19 cellular contexts compared by ENCODE assay signal in the genomic region with DNA sequence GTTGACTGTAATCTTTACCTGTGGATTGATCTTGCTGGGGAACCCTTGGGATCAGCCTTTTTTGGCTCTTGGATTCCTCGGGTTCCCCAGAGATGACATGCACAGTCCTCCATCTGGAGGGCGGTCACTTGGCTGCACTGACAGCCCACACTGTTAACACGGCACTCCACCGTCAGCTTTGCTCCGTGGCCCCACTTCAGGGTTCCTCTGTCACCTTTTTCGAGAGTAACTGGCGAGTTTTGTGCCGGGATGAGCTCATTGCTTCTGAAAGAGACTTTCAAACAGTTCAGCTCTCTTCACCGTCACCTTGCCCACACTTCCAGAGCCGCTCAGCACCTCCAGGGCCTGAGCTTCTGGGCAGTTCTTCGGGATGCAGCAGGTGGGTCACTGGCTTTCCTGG. TPM values are rescaled to one million over a fixed set of nuclear protein-coding genes. Genes with fewer than 3 reads are reported as not detected.
A peak's percentile ranks its signal among the peaks of the same experiment; 100 is the strongest.
DNase-seq lines count a peak whose midpoint lies in the region; ATAC-seq and TF ChIP-seq lines count a peak whose summit lies in the region.
"Had no signal": no experiment of that assay in that cellular context is flagged by ENCODE, and none has a peak within 500 bp of the region (broad histone marks: within the 10 kb centered on the region; RNA-seq: fewer than 3 reads in every experiment).

No MANE protein-coding gene starts in this region.

- no peak overlapping the region for H3K4ac ChIP-seq in neuronal stem cell (ENCODE audit: low read length)

- no peak overlapping the region for H3K4me2 ChIP-seq in neuronal stem cell (ENCODE audit: insufficient read depth, low read length, poor library complexity, severe bottlenecking)
- H3K4me2 ChIP-seq: PC-9 had no signal

- no peaks in the 10 kb centered on the region for H3K9me3 Mint-ChIP-seq in WTC11

- H2AFZ ChIP-seq in neuronal stem cell (ENCODE audit: low read length), result peak overlapping the region; percentile 23
- H2AFZ ChIP-seq: PC-9 had no signal

- peak overlapping the region; percentile 70 for H3K27ac Mint-ChIP-seq in WTC11

- H4K91ac ChIP-seq in neuronal stem cell (ENCODE audit: low read depth, low read length, poor library complexity), result no peak overlapping the region

- no peak overlapping the region for H3K23ac ChIP-seq in neuronal stem cell (ENCODE audit: low read depth, low read length, poor library complexity)

- no peak overlapping the region for H3K18ac ChIP-seq in neuronal stem cell (ENCODE audit: low read length)

- no peak for TF ChIP-seq CTCF in WTC11 (IDR thresholded peaks at IDR 0.05)
- TF ChIP-seq CTCF in upper lobe of right lung (IDR thresholded peaks at IDR 0.05), result no peak

- CTCF ChIA-PET in WTC11 (lab: Charles Lee), result interaction anchor here (0.6 to 1.0 kb wide), 3 partner anchors 12 to 121 kb away, joined by 3 to 4 read pairs (median 3); no protein-coding TSS in a partner anchor

- H3K27me3 ChIP-seq in right cardiac atrium (ENCODE audit: control insufficient read depth, insufficient read depth) (no peaks in the 10 kb centered on the region), neuronal stem cell (ENCODE audit: control insufficient read depth in 3 of 3, insufficient read depth in 3 of 3, low read depth in 1 of 3, low read length in 3 of 3) (peaks cover 0 to 2% (median 0%) of the 10 kb centered on the region in 3 experiments), upper lobe of right lung (no peaks in the 10 kb centered on the region)

- H3K4me1 Mint-ChIP-seq in WTC11, result peaks cover 19% of the 10 kb centered on the region

- no peak overlapping the region for H2BK120ac ChIP-seq in neuronal stem cell (ENCODE audit: low read depth, low read length)

- no peak overlapping the region for H3K14ac ChIP-seq in neuronal stem cell (ENCODE audit: low read length)

- intact Hi-C loops in left cardiac atrium (cut with DNase I), result no loop called here
- intact Hi-C loops in right cardiac atrium (cut with DNase I), result no loop called here
- intact Hi-C loops in upper lobe of right lung (cut with DNase I), result no loop called here

- DNase-seq in left cardiac atrium (no peak), right cardiac atrium (no peak), WTC11 (ENCODE audit: low spot score) (no peak), neuronal stem cell (ENCODE audit: low spot score) (no peak), upper lobe of right lung (peak; percentile 42), midbrain (lab: John Stamatoyannopoulos, UW) (no peak), Kasumi-1 (lab: John Stamatoyannopoulos, UW) (no peak)
- DNase-seq: DMS153, DND-41, H7, MV-4-11, NCI-H1105 treated with DMSO at 0.1 percent for 48 hours, NCI-H2029, NCI-H446 treated with DMSO at 0.1 percent for 48 hours, NCI-H526 treated with DMSO at 0.1 percent for 48 hours, PC-9, SHP77 treated with DMSO at 0.1 percent for 48 hours had no signal

- no peak overlapping the region for H4K8ac ChIP-seq in neuronal stem cell (ENCODE audit: low read depth, low read length)

- ATAC-seq in left cardiac atrium (peak; percentile 21 to 39), right cardiac atrium (no peak), WTC11 (no peak), upper lobe of right lung (no peak), esophagus mucosa (no peak)
- ATAC-seq: K562 had no signal

- H3K9me3 ChIP-seq in right cardiac atrium (ENCODE audit: control insufficient read depth, low read length), result no peaks in the 10 kb centered on the region
- H3K9me3 ChIP-seq in neuronal stem cell (replicated peaks in 1 of 2; ENCODE audit: control insufficient read depth in 2 of 2, insufficient read depth in 1 of 2, low read depth in 1 of 2, low read length in 2 of 2), result no peaks in the 10 kb centered on the region
- H3K9me3 ChIP-seq in upper lobe of right lung, result no peaks in the 10 kb centered on the region

- no peak overlapping the region for H2BK15ac ChIP-seq in neuronal stem cell (ENCODE audit: low read length)

- H2BK12ac ChIP-seq in neuronal stem cell (ENCODE audit: low read length), result no peak overlapping the region

- H3K27ac ChIP-seq in right cardiac atrium (ENCODE audit: low read length) (no peak overlapping the region), neuronal stem cell (replicated peaks; ENCODE audit: low read length) (no peak overlapping the region), upper lobe of right lung (no peak overlapping the region)
- H3K27ac ChIP-seq: PC-9 had no signal

- no peak overlapping the region for H3K4me3 ChIP-seq in right cardiac atrium (ENCODE audit: low read length)
- peak overlapping the region in 1 of 2 donors; percentile 11 for H3K4me3 ChIP-seq in neuronal stem cell (ENCODE audit: low read length in 2 of 2)
- H3K4me3 ChIP-seq in upper lobe of right lung, result no peak overlapping the region
- H3K4me3 ChIP-seq: K562, PC-9 had no signal

- POLR2A ChIA-PET in WTC11 (lab: Charles Lee), result no interaction called here

- no peak overlapping the region for H2BK5ac ChIP-seq in neuronal stem cell (ENCODE audit: low read length)

- 60% methylated on average over 11 of the region's 11 CpGs for WGBS in right cardiac atrium
- WGBS in neuronal stem cell (ENCODE audit: extremely low coverage in 2 of 2, insufficient read length in 2 of 2, insufficient replicate concordance in 1 of 2), 2 donors, result no CpG with 5 or more reads among the region's 11 CpGs

- no peaks in the 10 kb centered on the region for H3K4me1 ChIP-seq in right cardiac atrium (ENCODE audit: control insufficient read depth, insufficient read depth, low read length)
- H3K4me1 ChIP-seq in neuronal stem cell (ENCODE audit: control insufficient read depth in 2 of 2, insufficient read depth in 1 of 2, low read depth in 1 of 2, low read length in 2 of 2), result peaks cover 0 to 3% of the 10 kb centered on the region in 2 donors
- H3K4me1 ChIP-seq in upper lobe of right lung, result no peaks in the 10 kb centered on the region

- no peaks in the 10 kb centered on the region for H3K27me3 Mint-ChIP-seq in WTC11 (ENCODE audit: low read depth)

- no peak overlapping the region for H3K9ac ChIP-seq in neuronal stem cell (ENCODE audit: low read depth, low read length, poor library complexity)

- no peak overlapping the region for H3K4me3 Mint-ChIP-seq in WTC11

- peak overlapping the region; percentile 33 for H2AK5ac ChIP-seq in neuronal stem cell (ENCODE audit: low read depth, low read length)

- H3K36me3 ChIP-seq in neuronal stem cell (replicated peaks in 1 of 2; ENCODE audit: control insufficient read depth in 2 of 2, insufficient read depth in 2 of 2, low read length in 2 of 2) (no peaks in the 10 kb centered on the region), upper lobe of right lung (peaks cover 13% of the 10 kb centered on the region)

- H3K79me1 ChIP-seq in neuronal stem cell (ENCODE audit: low read depth, low read length), result no peaks in the 10 kb centered on the region

- H3K36me3 Mint-ChIP-seq in WTC11, result no peaks in the 10 kb centered on the region

TF ChIP-seq in WTC11, 78 proteins besides CTCF, POLR2A, EP300 and RAD21 (continues in another document):
- TF ChIP-seq, protein P1, sequence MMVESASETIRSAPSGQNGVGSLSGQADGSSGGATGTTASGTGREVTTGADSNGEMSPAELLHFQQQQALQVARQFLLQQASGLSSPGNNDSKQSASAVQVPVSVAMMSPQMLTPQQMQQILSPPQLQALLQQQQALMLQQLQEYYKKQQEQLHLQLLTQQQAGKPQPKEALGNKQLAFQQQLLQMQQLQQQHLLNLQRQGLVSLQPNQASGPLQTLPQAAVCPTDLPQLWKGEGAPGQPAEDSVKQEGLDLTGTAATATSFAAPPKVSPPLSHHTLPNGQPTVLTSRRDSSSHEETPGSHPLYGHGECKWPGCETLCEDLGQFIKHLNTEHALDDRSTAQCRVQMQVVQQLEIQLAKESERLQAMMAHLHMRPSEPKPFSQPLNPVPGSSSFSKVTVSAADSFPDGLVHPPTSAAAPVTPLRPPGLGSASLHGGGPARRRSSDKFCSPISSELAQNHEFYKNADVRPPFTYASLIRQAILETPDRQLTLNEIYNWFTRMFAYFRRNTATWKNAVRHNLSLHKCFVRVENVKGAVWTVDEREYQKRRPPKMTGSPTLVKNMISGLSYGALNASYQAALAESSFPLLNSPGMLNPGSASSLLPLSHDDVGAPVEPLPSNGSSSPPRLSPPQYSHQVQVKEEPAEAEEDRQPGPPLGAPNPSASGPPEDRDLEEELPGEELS (CRISPR knock-in tag; IDR thresholded peaks at IDR 0.05), result no peak
- TF ChIP-seq ZNF671 (CRISPR knock-in tag; IDR thresholded peaks at IDR 0.05), result no peak
- no peak for TF ChIP-seq NR1H2 (CRISPR knock-in tag; IDR thresholded peaks at IDR 0.05)
- TF ChIP-seq, protein P2, sequence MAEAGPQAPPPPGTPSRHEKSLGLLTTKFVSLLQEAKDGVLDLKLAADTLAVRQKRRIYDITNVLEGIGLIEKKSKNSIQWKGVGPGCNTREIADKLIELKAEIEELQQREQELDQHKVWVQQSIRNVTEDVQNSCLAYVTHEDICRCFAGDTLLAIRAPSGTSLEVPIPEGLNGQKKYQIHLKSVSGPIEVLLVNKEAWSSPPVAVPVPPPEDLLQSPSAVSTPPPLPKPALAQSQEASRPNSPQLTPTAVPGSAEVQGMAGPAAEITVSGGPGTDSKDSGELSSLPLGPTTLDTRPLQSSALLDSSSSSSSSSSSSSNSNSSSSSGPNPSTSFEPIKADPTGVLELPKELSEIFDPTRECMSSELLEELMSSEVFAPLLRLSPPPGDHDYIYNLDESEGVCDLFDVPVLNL (CRISPR knock-in tag; IDR thresholded peaks at IDR 0.05; ENCODE audit: borderline replicate concordance, low read depth), result no peak
- TF ChIP-seq, protein P3, sequence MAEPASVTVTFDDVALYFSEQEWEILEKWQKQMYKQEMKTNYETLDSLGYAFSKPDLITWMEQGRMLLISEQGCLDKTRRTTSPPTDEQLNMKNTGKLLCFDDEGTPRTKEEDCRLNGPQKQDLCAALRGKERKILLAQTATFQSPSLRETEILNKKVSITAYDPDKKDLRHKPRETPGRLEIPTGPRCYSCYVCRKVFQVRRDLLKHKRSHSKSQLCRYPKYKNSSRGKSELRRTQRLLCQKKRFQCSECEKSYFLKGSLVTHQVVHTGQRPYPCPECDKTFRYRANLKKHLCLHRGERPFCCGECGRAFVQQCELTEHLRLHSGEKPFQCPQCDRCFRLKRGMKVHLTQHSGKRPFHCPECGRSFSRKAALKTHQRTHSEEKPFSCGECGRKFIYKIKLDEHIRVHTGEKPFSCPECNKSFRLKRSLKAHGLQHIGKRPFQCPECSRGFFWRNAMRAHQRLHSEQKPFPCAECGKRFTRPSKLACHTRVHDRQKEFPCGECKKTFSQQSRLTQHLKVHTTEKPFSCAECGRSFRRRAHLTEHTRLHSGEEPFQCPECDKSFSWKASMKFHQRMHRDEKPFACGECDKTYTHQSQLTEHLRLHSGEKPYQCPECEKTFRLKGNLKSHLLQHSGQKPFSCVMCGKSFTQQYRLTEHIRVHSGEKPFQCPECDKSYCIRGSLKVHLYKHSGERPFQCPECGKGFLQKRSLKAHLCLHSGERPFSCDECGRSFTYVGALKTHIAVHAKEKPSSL (CRISPR knock-in tag; conservative IDR thresholded peaks at IDR 0.05), result no peak
- TF ChIP-seq ZNF317 (CRISPR knock-in tag; IDR thresholded peaks at IDR 0.05; ENCODE audit: borderline replicate concordance, low read depth), result no peak
- no peak for TF ChIP-seq ZNF423 (CRISPR knock-in tag; IDR thresholded peaks at IDR 0.05)

RNA-seq across cellular contexts. Expression of a gene that starts 42.4 kb away (rescaled TPM):
- total RNA-seq in left cardiac atrium (1 to 10 TPM; 1.8 to 2.9 TPM), right cardiac atrium (1 to 10 TPM; 1.5 to 2.2 (median 1.9) TPM), WTC11 (2021) (7.3 to 8.7 TPM (median 8.5 TPM) in 3 replicates), upper lobe of right lung (33.3 TPM), esophagus mucosa (10.1 TPM)
- polyA plus RNA-seq in right cardiac atrium, result 0.72 TPM
- 4.1 TPM for polyA plus RNA-seq in neuronal stem cell (2013, experiment 1 of 2)
- polyA plus RNA-seq in neuronal stem cell (2013, experiment 2 of 2), result 4.0 TPM

Comparison
In these comparisons a context has a peak if more than half of its experiments do, and no peak if none do; other contexts are left out.
1. ATAC-seq: peak in left cardiac atrium (2 of 2); none in right cardiac atrium (0 of 2), WTC11 (single experiment), upper lobe of right lung (single experiment) and esophagus mucosa (single experiment).